In the genomic region with DNA sequence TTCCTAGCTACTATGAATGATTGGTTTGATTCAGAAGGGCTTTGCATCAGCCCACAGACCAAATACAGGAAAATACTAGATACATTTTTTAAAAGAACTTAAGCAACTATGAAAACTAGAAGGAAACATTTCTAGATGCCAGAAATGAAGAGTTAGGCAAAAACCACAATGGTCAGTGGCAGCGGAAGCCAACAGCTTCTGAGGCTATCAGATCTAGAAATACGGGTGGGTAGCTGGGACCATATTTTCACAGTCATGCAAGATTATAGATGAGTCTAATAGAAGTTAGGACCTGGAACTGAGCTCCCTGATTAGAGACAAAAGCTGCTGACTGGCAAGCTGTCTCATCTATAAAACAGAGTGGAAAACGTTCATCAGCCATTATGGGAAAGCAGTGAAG, we compare ENCODE assay signal across 1 cellular context.
TF ChIP-seq lines count a peak whose summit lies in the region.

No MANE protein-coding gene starts in this region.

TF ChIP-seq in HCT116, 20 proteins besides CTCF, POLR2A, EP300 and RAD21 (continued from another document):
- TF ChIP-seq YY1 (IDR thresholded peaks at IDR 0.05; ENCODE audit: extremely low read depth, insufficient replicate concordance, low read depth, low read length), result no peak
- no peak for TF ChIP-seq EZH2 (IDR thresholded peaks at IDR 0.05)
- TF ChIP-seq, protein P1, sequence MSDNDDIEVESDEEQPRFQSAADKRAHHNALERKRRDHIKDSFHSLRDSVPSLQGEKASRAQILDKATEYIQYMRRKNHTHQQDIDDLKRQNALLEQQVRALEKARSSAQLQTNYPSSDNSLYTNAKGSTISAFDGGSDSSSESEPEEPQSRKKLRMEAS (IDR thresholded peaks at IDR 0.05), result no peak
- TF ChIP-seq, protein P2, sequence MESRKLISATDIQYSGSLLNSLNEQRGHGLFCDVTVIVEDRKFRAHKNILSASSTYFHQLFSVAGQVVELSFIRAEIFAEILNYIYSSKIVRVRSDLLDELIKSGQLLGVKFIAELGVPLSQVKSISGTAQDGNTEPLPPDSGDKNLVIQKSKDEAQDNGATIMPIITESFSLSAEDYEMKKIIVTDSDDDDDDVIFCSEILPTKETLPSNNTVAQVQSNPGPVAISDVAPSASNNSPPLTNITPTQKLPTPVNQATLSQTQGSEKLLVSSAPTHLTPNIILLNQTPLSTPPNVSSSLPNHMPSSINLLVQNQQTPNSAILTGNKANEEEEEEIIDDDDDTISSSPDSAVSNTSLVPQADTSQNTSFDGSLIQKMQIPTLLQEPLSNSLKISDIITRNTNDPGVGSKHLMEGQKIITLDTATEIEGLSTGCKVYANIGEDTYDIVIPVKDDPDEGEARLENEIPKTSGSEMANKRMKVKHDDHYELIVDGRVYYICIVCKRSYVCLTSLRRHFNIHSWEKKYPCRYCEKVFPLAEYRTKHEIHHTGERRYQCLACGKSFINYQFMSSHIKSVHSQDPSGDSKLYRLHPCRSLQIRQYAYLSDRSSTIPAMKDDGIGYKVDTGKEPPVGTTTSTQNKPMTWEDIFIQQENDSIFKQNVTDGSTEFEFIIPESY (IDR thresholded peaks at IDR 0.05; ENCODE audit: extremely low read depth, insufficient replicate concordance, low read length), result no peak
- TF ChIP-seq ZNF274 (IDR thresholded peaks at IDR 0.05; ENCODE audit: low read depth, low read length), result no peak
